14 cellular contexts compared by ENCODE assay signal in the genomic region with DNA sequence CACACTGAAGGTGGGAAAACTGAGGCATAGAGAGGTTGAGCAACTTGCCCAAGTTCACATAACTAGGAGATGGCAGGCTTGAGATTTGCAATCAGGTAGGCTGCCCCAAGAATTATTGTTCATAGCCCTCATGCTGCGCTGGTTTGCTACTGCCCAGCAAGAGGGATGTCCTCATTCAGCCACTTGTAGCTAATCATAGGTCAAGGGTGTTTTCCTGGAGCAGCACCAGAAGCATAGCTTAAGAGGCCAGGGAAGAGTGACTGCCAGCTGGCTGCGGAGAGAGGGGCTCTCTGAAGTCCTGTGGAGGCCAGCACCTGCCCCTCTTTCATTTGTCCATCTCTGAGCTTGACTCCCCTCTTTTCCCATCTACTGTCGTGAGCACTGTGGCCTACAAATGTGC.
"Had no signal": no experiment of that assay in that cellular context is flagged by ENCODE, and none has a peak within 500 bp of the region (broad histone marks: within the 10 kb centered on the region; RNA-seq: fewer than 3 reads in every experiment).

No MANE protein-coding gene starts in this region.

- H3K36me3 ChIP-seq: esophagus squamous epithelium, thoracic aorta, uterus had no signal

- H3K27me3 ChIP-seq: uterus had no signal

- H3K4me1 ChIP-seq: esophagus squamous epithelium, uterus had no signal

- H3K9me3 ChIP-seq: esophagus squamous epithelium, thoracic aorta, uterus had no signal

- ATAC-seq: activated CD8-positive, alpha-beta memory T cell treated with anti-CD3 and anti-CD28 coated beads, Interleukin-2, amount 10 ng/mL, durations not matched to agents 7 days and 5 days; activated T-cell treated with anti-CD3 and anti-CD28 coated beads, Interleukin-2, amount 50 U/mL, for 4 hours; stimulated activated naive CD8-positive, alpha-beta T cell treated with anti-CD3 and anti-CD28 coated beads, Interleukin-15, amount 100 ng/mL, for 72 hours had no signal

- H3K27ac ChIP-seq: esophagus squamous epithelium, thoracic aorta, uterus had no signal

- DNase-seq: activated CD4-positive, alpha-beta T cell treated with anti-CD3 and anti-CD28 coated beads, Interleukin-2, amount 50 U/mL, for 4 hours; activated CD8-positive, alpha-beta memory T cell treated with anti-CD3 and anti-CD28 coated beads, Interleukin-2, amount 10 ng/mL, durations not matched to agents 7 days and 5 days; activated gamma-delta T cell; activated naive CD8-positive, alpha-beta T cell treated with anti-CD3 and anti-CD28 coated beads for 36 hours; activated T-cell treated with anti-CD3 and anti-CD28 coated beads, Interleukin-2, amount 50 U/mL, for 4 hours; anterior cingulate cortex; esophagus squamous epithelium; foreskin fibroblast; glutamatergic neuron; stimulated activated CD4-positive, alpha-beta T cell treated with anti-CD3 and anti-CD28 coated beads, Interleukin-15, amount 100 ng/mL, for 24 hours; stimulated activated CD4-positive, alpha-beta T cell treated with anti-CD3 and anti-CD28 coated beads, Interleukin-4, amount 100 ng/mL, for 24 hours; stimulated activated naive CD8-positive, alpha-beta T cell treated with anti-CD3 and anti-CD28 coated beads, Interleukin-15, amount 100 ng/mL, for 72 hours; uterus had no signal

- H3K4me3 ChIP-seq: esophagus squamous epithelium, thoracic aorta, uterus had no signal
